Comparison of ENCODE assay signal across 7 cellular contexts in the genomic region with DNA sequence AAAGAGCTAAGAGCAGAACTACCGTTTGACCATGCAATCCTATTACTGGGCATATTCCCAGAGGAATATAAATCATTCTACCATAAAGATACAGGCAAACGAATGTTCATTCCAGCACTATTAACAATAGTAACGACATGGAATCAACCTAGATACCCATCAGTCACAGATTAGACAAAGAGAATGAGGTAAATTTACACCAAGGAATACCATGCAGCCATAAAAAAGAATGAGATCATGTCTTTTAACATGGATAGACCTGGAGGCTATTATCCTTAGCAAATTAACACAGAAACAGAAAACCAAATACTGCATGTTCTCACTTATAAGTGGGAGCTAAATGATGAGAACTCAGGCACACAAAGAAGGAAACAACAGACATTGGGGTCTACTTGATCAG.
"Had no signal": no experiment of that assay in that cellular context is flagged by ENCODE, and none has a peak within 500 bp of the region (broad histone marks: within the 10 kb centered on the region; RNA-seq: fewer than 3 reads in every experiment).

No MANE protein-coding gene starts in this region.

- ATAC-seq: GM12878 had no signal

- H3K4me3 ChIP-seq: GM12878 had no signal

- FAIRE-seq: G401.6, GM12878, GM12891, GM18507, GM19239 had no signal

- DNase-seq: GDM1, GF-D8 had no signal
